Comparison of ENCODE assay signal across 8 cellular contexts in genomic region chr12:124543052-124543590, GRCh38. TPM values are rescaled to one million over a fixed set of nuclear protein-coding genes. Genes with fewer than 3 reads are reported as not detected.
A peak's percentile ranks its signal among the peaks of the same experiment; 100 is the strongest.
DNase-seq lines count a peak whose midpoint lies in the region; ATAC-seq and TF ChIP-seq lines count a peak whose summit lies in the region.

No MANE protein-coding gene starts in this region.

- no peaks in the 10 kb centered on the region for H3K9me2 ChIP-seq in GM23248 (ENCODE audit: insufficient read depth)

- no peaks in the 10 kb centered on the region for H3K36me3 ChIP-seq in GM23248 (ENCODE audit: low read depth)

- peak overlapping the region; percentile 64 for H3K9ac ChIP-seq in GM23248

- no peaks in the 10 kb centered on the region for H3K9me3 ChIP-seq in GM23248 (ENCODE audit: low read depth)

- ATAC-seq in SK-N-SH treated with all-trans-retinoic acid at 6 μM for 48 hours (peak; percentile 65), HG02870 (IDR thresholded peaks at IDR 0.05; ENCODE audit: unreplicated experiment) (no peak), HG02973 (IDR thresholded peaks at IDR 0.05; ENCODE audit: unreplicated experiment) (no peak)

- no peak overlapping the region for H3K4me3 ChIP-seq in GM23248

- peaks cover 4% of the 10 kb centered on the region; the same call in 1 of the 2 replicates for H4K20me1 ChIP-seq in GM23248 (ENCODE audit: insufficient read depth)

- no peak overlapping the region for H3K4me2 ChIP-seq in GM23248 (ENCODE audit: unreplicated experiment)

- peaks cover 8% of the 10 kb centered on the region; the same call in 1 of the 2 replicates for H3F3A ChIP-seq in GM23248 (ENCODE audit: insufficient read depth)

- 28 to 33% methylated on average over 16 to 20 of the region's 20 CpGs for WGBS in GM23248 (ENCODE audit: low coverage in 1 of 2, low lambda C conversion rate in 2 of 2, missing lambda C conversion rate in 2 of 2), 2 experiments

- DNase-seq in AG20443 (ENCODE audit: low spot score) = peak; percentile 69
- DNase-seq in GM23248 = peak; percentile 67
- DNase-seq in kidney tubule cell (ENCODE audit: low spot score) = peak; percentile 85
- DNase-seq in NCI-H2196 (lab: John Stamatoyannopoulos, UW; ENCODE audit: unreplicated experiment) = no peak
- DNase-seq in activated gamma-delta T cell (lab: John Stamatoyannopoulos, UW) = no peak

- H2AFZ ChIP-seq in GM23248 = no peak overlapping the region

- peaks cover 20% of the 10 kb centered on the region for H3K4me1 ChIP-seq in GM23248 (ENCODE audit: insufficient read depth)

- no peak overlapping the region for H3K27ac ChIP-seq in GM23248

- H3K79me2 ChIP-seq in GM23248 (ENCODE audit: insufficient read depth) = peaks cover 82% of the 10 kb centered on the region

- no peaks in the 10 kb centered on the region for H3K27me3 ChIP-seq in GM23248 (replicated peaks; ENCODE audit: insufficient read depth)

- in situ Hi-C loops in GM23248 (cut with MboI) = no loop called here

TF ChIP-seq in SK-N-SH treated with all-trans-retinoic acid at 6 μM for 48 hours, 23 proteins besides CTCF, POLR2A, EP300 and RAD21:
- no peak for TF ChIP-seq ZNF565 (CRISPR knock-in tag; conservative IDR thresholded peaks at IDR 0.05; ENCODE audit: low read depth)
- no peak for TF ChIP-seq CSRNP3 (CRISPR knock-in tag; IDR thresholded peaks at IDR 0.05)
- peak; percentile 21; the same call in 1 of the 2 replicates for TF ChIP-seq ZNF8 (CRISPR knock-in tag; IDR thresholded peaks at IDR 0.05)
- no peak for TF ChIP-seq ARNTL (CRISPR knock-in tag; IDR thresholded peaks at IDR 0.05; ENCODE audit: borderline replicate concordance, low read depth)
- TF ChIP-seq ZNF70 (CRISPR knock-in tag; IDR thresholded peaks at IDR 0.05) = no peak
- TF ChIP-seq TSHZ2 (CRISPR knock-in tag; IDR thresholded peaks at IDR 0.05) = no peak
- TF ChIP-seq ZFP3 (CRISPR knock-in tag; IDR thresholded peaks at IDR 0.05) = no peak
- 0 out of 2 replicates have a peak, but pooled peaks have one; percentile 50 for TF ChIP-seq PPARA (CRISPR knock-in tag; IDR thresholded peaks at IDR 0.05; ENCODE audit: borderline replicate concordance)
- no peak for TF ChIP-seq SNAI2 (CRISPR knock-in tag; IDR thresholded peaks at IDR 0.05)
TF ChIP-seq in SK-N-SH treated with all-trans-retinoic acid at 6 μM for 48 hours: peak in this region for 2.

RNA-seq across cellular contexts. Expression of gene NCOR2, which starts 24.3 kb away (rescaled TPM):
- 37.7 and 66.0 TPM in 2 replicates for total RNA-seq in GM23248 (2014; rRNA removed; shearing (Covaris generic))
- polyA plus RNA-seq in GM23248 (2016; fragmentation: Nextera tagmentation; extraction: Ambion mirVana) = 40.8 and 43.5 TPM in 2 replicates

Comparison
In these comparisons a context has a peak if more than half of its experiments do, and no peak if none do; other contexts are left out.
1. DNase-seq: peak in AG20443 (single experiment), GM23248 (single experiment) and kidney tubule cell (single experiment); none in NCI-H2196 (single experiment) and activated gamma-delta T cell (single experiment).